Comparison of ENCODE assay signal across 11 cellular contexts in the genomic region with DNA sequence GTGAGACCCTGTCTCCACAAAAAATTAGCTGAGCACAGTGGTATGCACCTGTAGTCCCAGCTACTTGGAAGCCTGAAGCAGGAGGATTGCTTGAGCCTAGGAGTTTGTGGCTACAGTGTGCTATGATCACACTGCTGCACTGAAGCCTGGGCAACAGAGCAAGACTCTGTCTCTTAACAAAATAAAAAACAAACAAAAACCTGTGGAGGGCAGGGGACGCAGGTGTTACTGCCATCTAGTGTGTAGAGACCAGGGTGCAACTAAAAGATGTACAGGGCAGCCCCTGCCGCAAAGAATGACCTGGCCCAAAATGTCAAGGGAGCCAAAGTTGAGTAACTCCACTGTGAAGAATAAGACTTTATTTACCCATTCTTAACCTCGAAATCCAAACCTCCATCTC. TPM values are rescaled to one million over a fixed set of nuclear protein-coding genes. Genes with fewer than 3 reads are reported as not detected.
DNase-seq lines count a peak whose midpoint lies in the region; ATAC-seq, FAIRE-seq and TF ChIP-seq lines count a peak whose summit lies in the region.
"Had no signal": no experiment of that assay in that cellular context is flagged by ENCODE, and none has a peak within 500 bp of the region (broad histone marks: within the 10 kb centered on the region; RNA-seq: fewer than 3 reads in every experiment).

No MANE protein-coding gene starts in this region.

- no peak for TF ChIP-seq EP300 in Ishikawa (IDR thresholded peaks at IDR 0.05; ENCODE audit: borderline replicate concordance)

- ATAC-seq in HG03571 (IDR thresholded peaks at IDR 0.05; ENCODE audit: unreplicated experiment), result no peak
- ATAC-seq in natural killer cell treated with Interleukin-12 subunit alpha and Interleukin-12 subunit beta and Interleukin-15 and Interleukin-18, amount 100 ng/mL, for 72 hours, result no peak
- no peak for ATAC-seq in HG03135 (IDR thresholded peaks at IDR 0.05; ENCODE audit: unreplicated experiment)

- H3K4me1 Mint-ChIP-seq in natural killer cell treated with Interleukin-12 subunit alpha and Interleukin-12 subunit beta and Interleukin-15 and Interleukin-18, amount 100 ng/mL, for 72 hours (ENCODE audit: low read depth in 2 of 2), result no peaks in the 10 kb centered on the region

- no peaks in the 10 kb centered on the region for H3K27me3 Mint-ChIP-seq in natural killer cell treated with Interleukin-12 subunit alpha and Interleukin-12 subunit beta and Interleukin-15 and Interleukin-18, amount 100 ng/mL, for 72 hours

- TF ChIP-seq CTCF in GM12864 (IDR thresholded peaks at IDR 0.05; ENCODE audit: low read depth, low read length, missing control alignments) (peak; percentile 41), liver (IDR thresholded peaks at IDR 0.05; ENCODE audit: low read depth, low read length, missing input control) (peak; percentile 19)

- H3K4me3 Mint-ChIP-seq in natural killer cell treated with Interleukin-12 subunit alpha and Interleukin-12 subunit beta and Interleukin-15 and Interleukin-18, amount 100 ng/mL, for 72 hours, result no peak overlapping the region

- peaks cover 12% of the 10 kb centered on the region for H3K4me1 ChIP-seq in adipocyte (ENCODE audit: control insufficient read depth, insufficient read depth, low read length)
- no peaks in the 10 kb centered on the region for H3K4me1 ChIP-seq in liver (ENCODE audit: control insufficient read depth in 4 of 4, insufficient read depth in 4 of 4, low read length in 3 of 4)

- no peaks in the 10 kb centered on the region for H3K27me3 ChIP-seq in adipocyte (replicated peaks; ENCODE audit: control insufficient read depth, insufficient read depth, low read length)
- no peaks in the 10 kb centered on the region for H3K27me3 ChIP-seq in liver (ENCODE audit: control insufficient read depth in 4 of 4, insufficient read depth in 4 of 4, low read length in 3 of 4)

- no peak overlapping the region for H3K27ac Mint-ChIP-seq in natural killer cell treated with Interleukin-12 subunit alpha and Interleukin-12 subunit beta and Interleukin-15 and Interleukin-18, amount 100 ng/mL, for 72 hours

- no peak for DNase-seq in GM12864 (ENCODE audit: low read depth)
- DNase-seq in adipocyte (ENCODE audit: low read depth), result peak; percentile 4
- no peak for DNase-seq in HTR-8/SVneo (ENCODE audit: insufficient read length, low spot score)
- DNase-seq in natural killer cell treated with Interleukin-12 subunit alpha and Interleukin-12 subunit beta and Interleukin-15 and Interleukin-18, amount 100 ng/mL, for 72 hours (ENCODE audit: low spot score), result no peak
- DNase-seq: NCI-H1436; stimulated activated CD4-positive, alpha-beta T cell treated with anti-CD3 and anti-CD28 coated beads, Interleukin-2, amount 100 ng/mL, for 24 hours had no signal

- no peak for FAIRE-seq in HTR-8/SVneo (lab: Jason Lieb, UNC)
- FAIRE-seq: astrocyte had no signal

- no peaks in the 10 kb centered on the region for H3K36me3 ChIP-seq in adipocyte (ENCODE audit: control insufficient read depth, insufficient read depth, low read length, severe bottlenecking)
- H3K36me3 ChIP-seq in liver (ENCODE audit: control insufficient read depth in 4 of 4, insufficient read depth in 3 of 4, low read depth in 1 of 4, low read length in 3 of 4), result peaks cover 0 to 1% (median 0%) of the 10 kb centered on the region in 4 donors

- TF ChIP-seq RAD21 in Ishikawa (IDR thresholded peaks at IDR 0.05; ENCODE audit: low read depth) (peak; percentile 45), liver (IDR thresholded peaks at IDR 0.05) (peak; percentile 6 to 66)

- H3K4me3 ChIP-seq in GM12864 (ENCODE audit: low read depth, low read length), result no peak overlapping the region
- no peak overlapping the region for H3K4me3 ChIP-seq in adipocyte (ENCODE audit: low read length)
- H3K4me3 ChIP-seq in liver (ENCODE audit: low read depth in 1 of 3, low read length in 3 of 3), result no peak overlapping the region

- no peak overlapping the region for H3K27ac ChIP-seq in liver (ENCODE audit: low read depth in 1 of 2, low read length in 2 of 2)

- no peaks in the 10 kb centered on the region for H3K36me3 Mint-ChIP-seq in natural killer cell treated with Interleukin-12 subunit alpha and Interleukin-12 subunit beta and Interleukin-15 and Interleukin-18, amount 100 ng/mL, for 72 hours

- H3K9me3 Mint-ChIP-seq in natural killer cell treated with Interleukin-12 subunit alpha and Interleukin-12 subunit beta and Interleukin-15 and Interleukin-18, amount 100 ng/mL, for 72 hours, result no peaks in the 10 kb centered on the region

- H3K9ac ChIP-seq in adipocyte (ENCODE audit: low read length), result no peak overlapping the region
- no peak overlapping the region for H3K9ac ChIP-seq in liver (ENCODE audit: low read depth in 1 of 2, low read length in 2 of 2)

- 75% methylated on average over 3 of the region's 3 CpGs for WGBS in liver

- H3K9me3 ChIP-seq in adipocyte (ENCODE audit: control insufficient read depth, low read length) (no peaks in the 10 kb centered on the region), liver (ENCODE audit: control insufficient read depth in 4 of 4, low read length in 3 of 4) (no peaks in the 10 kb centered on the region)

TF ChIP-seq in Ishikawa, 13 proteins besides CTCF, POLR2A, EP300 and RAD21 (continues in another document):
- TF ChIP-seq ZBTB7A (IDR thresholded peaks at IDR 0.05; ENCODE audit: low read depth), result no peak
- TF ChIP-seq TCF12 (IDR thresholded peaks at IDR 0.05; ENCODE audit: low read depth), result no peak
- TF ChIP-seq TEAD4 (IDR thresholded peaks at IDR 0.05), result no peak
- no peak for TF ChIP-seq CREB1 (IDR thresholded peaks at IDR 0.05; ENCODE audit: low read depth)
- TF ChIP-seq, protein P1, sequence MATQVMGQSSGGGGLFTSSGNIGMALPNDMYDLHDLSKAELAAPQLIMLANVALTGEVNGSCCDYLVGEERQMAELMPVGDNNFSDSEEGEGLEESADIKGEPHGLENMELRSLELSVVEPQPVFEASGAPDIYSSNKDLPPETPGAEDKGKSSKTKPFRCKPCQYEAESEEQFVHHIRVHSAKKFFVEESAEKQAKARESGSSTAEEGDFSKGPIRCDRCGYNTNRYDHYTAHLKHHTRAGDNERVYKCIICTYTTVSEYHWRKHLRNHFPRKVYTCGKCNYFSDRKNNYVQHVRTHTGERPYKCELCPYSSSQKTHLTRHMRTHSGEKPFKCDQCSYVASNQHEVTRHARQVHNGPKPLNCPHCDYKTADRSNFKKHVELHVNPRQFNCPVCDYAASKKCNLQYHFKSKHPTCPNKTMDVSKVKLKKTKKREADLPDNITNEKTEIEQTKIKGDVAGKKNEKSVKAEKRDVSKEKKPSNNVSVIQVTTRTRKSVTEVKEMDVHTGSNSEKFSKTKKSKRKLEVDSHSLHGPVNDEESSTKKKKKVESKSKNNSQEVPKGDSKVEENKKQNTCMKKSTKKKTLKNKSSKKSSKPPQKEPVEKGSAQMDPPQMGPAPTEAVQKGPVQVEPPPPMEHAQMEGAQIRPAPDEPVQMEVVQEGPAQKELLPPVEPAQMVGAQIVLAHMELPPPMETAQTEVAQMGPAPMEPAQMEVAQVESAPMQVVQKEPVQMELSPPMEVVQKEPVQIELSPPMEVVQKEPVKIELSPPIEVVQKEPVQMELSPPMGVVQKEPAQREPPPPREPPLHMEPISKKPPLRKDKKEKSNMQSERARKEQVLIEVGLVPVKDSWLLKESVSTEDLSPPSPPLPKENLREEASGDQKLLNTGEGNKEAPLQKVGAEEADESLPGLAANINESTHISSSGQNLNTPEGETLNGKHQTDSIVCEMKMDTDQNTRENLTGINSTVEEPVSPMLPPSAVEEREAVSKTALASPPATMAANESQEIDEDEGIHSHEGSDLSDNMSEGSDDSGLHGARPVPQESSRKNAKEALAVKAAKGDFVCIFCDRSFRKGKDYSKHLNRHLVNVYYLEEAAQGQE (IDR thresholded peaks at IDR 0.05; ENCODE audit: low read depth), result no peak
- no peak for TF ChIP-seq TAF1 (IDR thresholded peaks at IDR 0.05; ENCODE audit: low read depth)

TF ChIP-seq in liver, 16 proteins besides CTCF, POLR2A, EP300 and RAD21 (continues in another document):
- TF ChIP-seq FOXA2 (IDR thresholded peaks at IDR 0.05), result no peak
- TF ChIP-seq SP1 (IDR thresholded peaks at IDR 0.05), result no peak
- no peak for TF ChIP-seq NR2F2 (IDR thresholded peaks at IDR 0.05)
- no peak for TF ChIP-seq HNF4G (IDR thresholded peaks at IDR 0.05)
- TF ChIP-seq EGR1 (IDR thresholded peaks at IDR 0.05; ENCODE audit: low read depth in 2 of 2), result no peak
- TF ChIP-seq, protein P2, sequence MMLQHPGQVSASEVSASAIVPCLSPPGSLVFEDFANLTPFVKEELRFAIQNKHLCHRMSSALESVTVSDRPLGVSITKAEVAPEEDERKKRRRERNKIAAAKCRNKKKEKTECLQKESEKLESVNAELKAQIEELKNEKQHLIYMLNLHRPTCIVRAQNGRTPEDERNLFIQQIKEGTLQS (IDR thresholded peaks at IDR 0.05), result no peak
- TF ChIP-seq, protein P3, sequence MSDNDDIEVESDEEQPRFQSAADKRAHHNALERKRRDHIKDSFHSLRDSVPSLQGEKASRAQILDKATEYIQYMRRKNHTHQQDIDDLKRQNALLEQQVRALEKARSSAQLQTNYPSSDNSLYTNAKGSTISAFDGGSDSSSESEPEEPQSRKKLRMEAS (IDR thresholded peaks at IDR 0.05), result no peak

RNA-seq across cellular contexts. Expression of a gene that starts 27.1 kb away (rescaled TPM):
- total RNA-seq in liver, result 10 to 100 TPM in 1 of 2 donors, 1 to 10 TPM in 1; 6.4 to 11.4 TPM
- 1 to 10 TPM; 6.6 to 7.2 TPM for polyA plus RNA-seq in liver
- total RNA-seq in natural killer cell treated with Interleukin-12 subunit alpha and Interleukin-12 subunit beta and Interleukin-15 and Interleukin-18, amount 100 ng/mL, for 72 hours, result not detected
- total RNA-seq: astrocyte had no signal

RNA-seq across cellular contexts. Expression of a gene that starts 30.9 kb away (rescaled TPM):
- total RNA-seq in liver, result under 1 TPM in 1 of 2 donors, not detected in 1; 0.75 TPM
- under 1 TPM; 0.28 to 0.52 TPM for polyA plus RNA-seq in liver
- total RNA-seq in natural killer cell treated with Interleukin-12 subunit alpha and Interleukin-12 subunit beta and Interleukin-15 and Interleukin-18, amount 100 ng/mL, for 72 hours, result not detected
- total RNA-seq: astrocyte had no signal

RNA-seq across cellular contexts. Expression of a gene that starts 50.8 kb away (rescaled TPM):
- total RNA-seq in liver, result 1 to 10 TPM in 1 of 2 donors, under 1 TPM in 1; 0.92 to 4.0 TPM
- polyA plus RNA-seq in liver, result 1 to 10 TPM; 1.1 TPM
- not detected for total RNA-seq in natural killer cell treated with Interleukin-12 subunit alpha and Interleukin-12 subunit beta and Interleukin-15 and Interleukin-18, amount 100 ng/mL, for 72 hours
- total RNA-seq: astrocyte had no signal

Comparison
In these comparisons a context has a peak if more than half of its experiments do, and no peak if none do; other contexts are left out.
1. RNA of a gene that starts 27.1 kb away (total RNA-seq): 6.4 to 11.4 TPM in liver; not detected in natural killer cell treated with Interleukin-12 subunit alpha and Interleukin-12 subunit beta and Interleukin-15 and Interleukin-18, amount 100 ng/mL, for 72 hours; every median in the first group is over 4 times any median in the second.